ENCODE assay signal across 8 cellular contexts in the genomic region with DNA sequence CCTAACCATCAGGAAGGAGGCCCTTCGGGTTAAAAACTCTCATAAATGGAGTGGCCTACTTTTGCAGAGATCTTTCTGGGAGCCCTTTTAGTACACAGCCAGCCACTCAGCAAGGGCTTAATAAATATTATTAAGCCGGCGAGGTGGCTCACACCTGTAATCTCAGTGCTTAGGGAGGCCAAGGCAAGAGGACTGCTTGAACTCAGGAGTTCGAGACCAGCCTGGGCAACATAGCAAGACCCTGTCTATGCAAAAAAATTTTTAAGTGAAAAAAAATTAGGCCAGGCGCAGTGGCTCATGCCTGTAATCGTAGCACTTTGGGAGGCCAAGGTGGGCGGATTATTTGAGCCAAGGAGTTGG. TPM values are rescaled to one million over a fixed set of nuclear protein-coding genes. Genes with fewer than 3 reads are reported as not detected.
DNase-seq lines count a peak whose midpoint lies in the region; ATAC-seq, FAIRE-seq and TF ChIP-seq lines count a peak whose summit lies in the region.

No MANE protein-coding gene starts in this region.

- peak overlapping the region; percentile 86 for H2AK9ac ChIP-seq in IMR-90 (replicated peaks; ENCODE audit: low read depth, low read length, poor library complexity)

- no TSS peak for BruUV-seq in IMR-90 (replicated peaks; lab: Mats Ljungman, UMichigan)

- 0 out of 2 replicates have a peak overlapping the region, but pooled peaks have one; percentile 60 for H3K14ac ChIP-seq in IMR-90 (replicated peaks; ENCODE audit: low read depth, low read length)

- H3K27ac ChIP-seq in A549 (peak overlapping the region; percentile 92 to 98), IMR-90 (ENCODE audit: insufficient read depth, low read length) (peak overlapping the region; percentile 45; the same call in 1 of the 2 replicates), muscle layer of duodenum (ENCODE audit: low read length) (no peak overlapping the region), foreskin keratinocyte (no peak overlapping the region)

- no peak overlapping the region; the same call in 2 of the 3 replicates for H2BK15ac ChIP-seq in IMR-90 (ENCODE audit: low read depth, low read length)

- H4K5ac ChIP-seq in IMR-90 (ENCODE audit: low read depth, low read length): peak overlapping the region; percentile 17; the same call in 1 of the 2 replicates

- peak overlapping the region; percentile 79 for H4K91ac ChIP-seq in IMR-90 (ENCODE audit: insufficient read depth, low read depth, low read length)

- H2BK5ac ChIP-seq in IMR-90 (ENCODE audit: low read depth, low read length, poor library complexity, severe bottlenecking): peak overlapping the region; percentile 63

- peak overlapping the region; percentile 61; the same call in 1 of the 2 replicates for H2BK20ac ChIP-seq in IMR-90 (ENCODE audit: low read depth, low read length)

- ATAC-seq in A549 (peak in 1 of 2 experiments; percentile 3; a peak in 1 of 6 replicates), IMR-90 (ENCODE audit: low read depth) (no peak), foreskin keratinocyte (no peak), GM18861 (IDR thresholded peaks at IDR 0.05; ENCODE audit: unreplicated experiment) (no peak), GM18873 (IDR thresholded peaks at IDR 0.05; ENCODE audit: low FRiP score, unreplicated experiment) (no peak)

- peaks cover 5% of the 10 kb centered on the region; the same call in 1 of the 2 replicates for H4K20me1 ChIP-seq in IMR-90 (ENCODE audit: insufficient read depth, low read length)

- H3K56ac ChIP-seq in IMR-90 (ENCODE audit: extremely low read depth, insufficient read depth, low read length): peak overlapping the region; percentile 77; the same call in 1 of the 2 replicates

- intact Hi-C loops in IMR-90 (cut with micrococcal nuclease): no loop called here

- H3K23ac ChIP-seq in IMR-90 (ENCODE audit: low read depth, low read length): no peak overlapping the region

- peak overlapping the region; percentile 68; the same call in 1 of the 2 replicates for H2BK120ac ChIP-seq in IMR-90 (ENCODE audit: low read depth, low read length)

- TF ChIP-seq POLR2A in A549 (IDR thresholded peaks at IDR 0.05; ENCODE audit: low read length) (no peak), IMR-90 (IDR thresholded peaks at IDR 0.05; ENCODE audit: low read depth, low read length) (no peak)

- H3K4me1 ChIP-seq in A549 (peaks cover 43% of the 10 kb centered on the region), IMR-90 (ENCODE audit: control insufficient read depth, insufficient read depth, low read length) (peaks cover 22% of the 10 kb centered on the region), muscle layer of duodenum (ENCODE audit: control insufficient read depth in 1 of 2, insufficient read depth in 2 of 2, low read length in 2 of 2) (peaks cover 2 to 43% of the 10 kb centered on the region in 2 donors), foreskin keratinocyte (no peaks in the 10 kb centered on the region)

- TF ChIP-seq RAD21 in A549 (conservative IDR thresholded peaks at IDR 0.05 in 1 of 2, IDR thresholded peaks at IDR 0.05 in 1 of 2) (no peak), IMR-90 (IDR thresholded peaks at IDR 0.05; ENCODE audit: low read length) (no peak)

- TF ChIP-seq CTCF in A549 (IDR thresholded peaks at IDR 0.05) (0 out of 3 replicates have a peak, but pooled peaks have one; percentile 3), IMR-90 (conservative IDR thresholded peaks at IDR 0.05; ENCODE audit: low read depth, low read length) (no peak), bronchial epithelial cell (IDR thresholded peaks at IDR 0.05; ENCODE audit: insufficient read depth, low read length, severe bottlenecking) (no peak), foreskin keratinocyte (conservative IDR thresholded peaks at IDR 0.05) (no peak)

- POLR2A ChIA-PET in A549 (lab: Yijun Ruan, JAX): interaction anchor here (0.5 to 1.7 kb wide), 3 partner anchors 20 to 60 kb away, joined by 3 to 8 read pairs (median 7); no protein-coding TSS in a partner anchor
- POLR2A ChIA-PET in IMR-90 (lab: Charles Lee; ENCODE audit: unreplicated experiment): interaction anchor here (0.9 to 1.0 kb wide), 2 partner anchors 9 to 55 kb away, joined by 3 read pairs; no protein-coding TSS in a partner anchor

- H3K79me1 ChIP-seq in IMR-90 (ENCODE audit: low read depth in 1 of 2, low read length in 2 of 2): peaks cover 24 to 58% of the 10 kb centered on the region in 2 experiments

- 84% methylated on average over 7 of the region's 7 CpGs for whole genome bisulfite sequencing in A549 (ENCODE audit: missing lambda C conversion rate)
- 69% methylated on average over 2 of the region's 7 CpGs; no CpG with 5 or more reads in 1 of the 2 experiments for WGBS in IMR-90 (ENCODE audit: extremely low coverage in 2 of 2, insufficient read length in 1 of 2), 2 experiments

- H3K18ac ChIP-seq in IMR-90 (ENCODE audit: low read depth, low read length): peak overlapping the region; percentile 5; the same call in 1 of the 2 replicates

- peak overlapping the region; percentile 74 for H3K4ac ChIP-seq in IMR-90 (ENCODE audit: low read depth, low read length)

- DNase-seq in A549 (ENCODE audit: low read depth in 1 of 2, low spot score in 1 of 2) (no peak), IMR-90 (no peak), bronchial epithelial cell (ENCODE audit: low read depth) (no peak), foreskin keratinocyte (no peak), NCI-H1930 (lab: John Stamatoyannopoulos, UW) (no peak)

- CTCF ChIA-PET in A549 (lab: Yijun Ruan, JAX): interaction anchor here (0.8 to 6.4 kb wide), 6 partner anchors 9 to 261 kb away, joined by 4 to 40 read pairs (median 5); no protein-coding TSS in a partner anchor
- CTCF ChIA-PET in IMR-90 (lab: Yijun Ruan, JAX): interaction anchor here (0.7 kb wide), 1 partner anchor 72 kb away, joined by 6 read pairs; no protein-coding TSS in a partner anchor

- dilution Hi-C loops in IMR-90 (cut with HindIII; ENCODE audit: low sequenced_read_pairs, unreplicated experiment): no loop called here

- peak overlapping the region; percentile 12; the same call in 1 of the 2 replicates for H3K9ac ChIP-seq in IMR-90 (ENCODE audit: low read depth, low read length)

- in situ Hi-C loops in IMR-90 (cut with MboI; ENCODE audit: low sequenced_read_pairs): no loop called here

- no peak for TF ChIP-seq EP300 in A549 (IDR thresholded peaks at IDR 0.05)

- peak overlapping the region; percentile 77 for H2AK5ac ChIP-seq in IMR-90 (ENCODE audit: low read depth, low read length)

- FAIRE-seq in A549 (lab: Jason Lieb, UNC): no peak
- no peak for FAIRE-seq in bronchial epithelial cell (lab: Jason Lieb, UNC)

- peaks cover 16% of the 10 kb centered on the region for H3K9me1 ChIP-seq in IMR-90 (ENCODE audit: insufficient read depth, low read length)

- H2AFZ ChIP-seq in IMR-90 (replicated peaks; ENCODE audit: low read length, poor library complexity): peak overlapping the region; percentile 79

- peak overlapping the region; percentile 89 to 97 for H4K8ac ChIP-seq in IMR-90 (ENCODE audit: low read depth in 2 of 2, low read length in 2 of 2)

- H3K27me3 ChIP-seq in IMR-90 (ENCODE audit: control insufficient read depth, insufficient read depth, low read length): no peaks in the 10 kb centered on the region
- H3K27me3 ChIP-seq in bronchial epithelial cell (ENCODE audit: control insufficient read depth, insufficient read depth, low read length): no peaks in the 10 kb centered on the region
- H3K27me3 ChIP-seq in muscle layer of duodenum (ENCODE audit: low read depth, low read length): no peaks in the 10 kb centered on the region
- no peaks in the 10 kb centered on the region for H3K27me3 ChIP-seq in foreskin keratinocyte

- no peak overlapping the region; the same call in 2 of the 3 replicates for H3K4me3 ChIP-seq in A549
- H3K4me3 ChIP-seq in IMR-90 (ENCODE audit: insufficient read depth, low read depth, low read length): peak overlapping the region; percentile 12; the same call in 1 of the 2 replicates
- peak overlapping the region; percentile 80 for H3K4me3 ChIP-seq in bronchial epithelial cell (ENCODE audit: low read depth, low read length)
- peak overlapping the region; percentile 7 to 79 for H3K4me3 ChIP-seq in muscle layer of duodenum (ENCODE audit: low read depth in 1 of 2, low read length in 2 of 2)

- H3K36me3 ChIP-seq in IMR-90 (ENCODE audit: control insufficient read depth, insufficient read depth, low read length) (peaks cover 25% of the 10 kb centered on the region), bronchial epithelial cell (ENCODE audit: control insufficient read depth, insufficient read depth, low read length) (peaks cover 17% of the 10 kb centered on the region), muscle layer of duodenum (ENCODE audit: control insufficient read depth in 1 of 2, insufficient read depth in 2 of 2, low read length in 2 of 2) (peaks cover 0 to 17% of the 10 kb centered on the region in 2 donors)

- no peaks in the 10 kb centered on the region for H3K9me3 ChIP-seq in A549
- H3K9me3 ChIP-seq in IMR-90 (ENCODE audit: control insufficient read depth, insufficient read depth, low read length): no peaks in the 10 kb centered on the region
- H3K9me3 ChIP-seq in muscle layer of duodenum (ENCODE audit: control insufficient read depth in 1 of 2, low read length in 2 of 2): no peaks in the 10 kb centered on the region

- H3K4me2 ChIP-seq in A549 (peak overlapping the region; percentile 78), IMR-90 (ENCODE audit: low read depth, low read length) (peak overlapping the region; percentile 54)

RNA-seq across cellular contexts. Expression of a gene that starts 0.8 kb away (rescaled TPM):
- polyA plus RNA-seq in A549 (2011; rRNA removed): 20.5 and 35.5 TPM in 2 replicates
- polyA plus RNA-seq in A549 (2012; cell fraction: cytosol; rRNA removed): 42.9 and 53.3 TPM in 2 replicates
- 81.8 and 124 TPM in 2 replicates for polyA plus RNA-seq in A549 (2012; cell fraction: nucleus; rRNA removed)
- 63.8 to 68.0 TPM (median 66.1 TPM) in 3 replicates for polyA plus RNA-seq in A549 (2017; fragmentation: RNase III; extraction: RNeasy Plus Mini Kit Qiagen cat#74134 plus additional on column Dnase treatment)
- 45.0 and 60.0 TPM in 2 replicates for polyA minus RNA-seq in A549 (2011; rRNA and poly(A)+ RNA removed)
- total RNA-seq in IMR-90 (2012; rRNA removed): 104 and 126 TPM in 2 replicates
- 156 and 176 TPM in 2 replicates for polyA plus RNA-seq in IMR-90 (2012; rRNA removed)
- 95.0 and 131 TPM in 2 replicates for polyA plus RNA-seq in IMR-90 (2012; cell fraction: cytosol; rRNA removed)
- polyA plus RNA-seq in IMR-90 (2012; cell fraction: nucleus; rRNA removed; ENCODE audit: low replicate concordance): 95.7 and 185 TPM in 2 replicates
- total RNA-seq in bronchial epithelial cell: 10.2 and 10.8 TPM in 2 replicates
- 12.3 and 14.5 TPM in 2 replicates for total RNA-seq in foreskin keratinocyte
- 5.0 and 6.1 TPM in 2 replicates for polyA plus RNA-seq in foreskin keratinocyte

RNA-seq across cellular contexts. Expression of a gene that starts 41.3 kb away (rescaled TPM):
- 0.12 TPM in 1 of 2 replicates, not detected in the other for polyA plus RNA-seq in A549 (2011; rRNA removed)
- 0.20 TPM in 1 of 2 replicates, not detected in the other for polyA plus RNA-seq in A549 (2012; cell fraction: cytosol; rRNA removed)
- polyA plus RNA-seq in A549 (2012; cell fraction: nucleus; rRNA removed): 0.20 TPM in 1 of 2 replicates, not detected in the other
- 0.16 TPM in 1 of 3 replicates, not detected in the others for polyA plus RNA-seq in A549 (2017; fragmentation: RNase III; extraction: RNeasy Plus Mini Kit Qiagen cat#74134 plus additional on column Dnase treatment)
- not detected in 2 replicates for polyA minus RNA-seq in A549 (2011; rRNA and poly(A)+ RNA removed)
- total RNA-seq in IMR-90 (2012; rRNA removed): not detected in 2 replicates
- polyA plus RNA-seq in IMR-90 (2012; rRNA removed): not detected in 2 replicates
- 0.09 TPM in 1 of 2 replicates, not detected in the other for polyA plus RNA-seq in IMR-90 (2012; cell fraction: cytosol; rRNA removed)
- 0.34 and 0.60 TPM in 2 replicates for polyA plus RNA-seq in IMR-90 (2012; cell fraction: nucleus; rRNA removed; ENCODE audit: low replicate concordance)
- not detected in 2 replicates for total RNA-seq in bronchial epithelial cell
- not detected in 2 replicates for total RNA-seq in foreskin keratinocyte
- polyA plus RNA-seq in foreskin keratinocyte: not detected in 2 replicates

RNA-seq across cellular contexts. Expression of a gene that starts 42.6 kb away (rescaled TPM):
- 16.3 and 16.5 TPM in 2 replicates for polyA plus RNA-seq in A549 (2011; rRNA removed)
- polyA plus RNA-seq in A549 (2012; cell fraction: cytosol; rRNA removed): 26.0 and 27.2 TPM in 2 replicates
- polyA plus RNA-seq in A549 (2012; cell fraction: nucleus; rRNA removed): 20.8 and 24.2 TPM in 2 replicates
- polyA plus RNA-seq in A549 (2017; fragmentation: RNase III; extraction: RNeasy Plus Mini Kit Qiagen cat#74134 plus additional on column Dnase treatment): 21.8 to 22.2 TPM (median 22.2 TPM) in 3 replicates
- 19.3 and 22.3 TPM in 2 replicates for polyA minus RNA-seq in A549 (2011; rRNA and poly(A)+ RNA removed)
- total RNA-seq in IMR-90 (2012; rRNA removed): 68.3 and 97.5 TPM in 2 replicates
- 11.7 and 12.2 TPM in 2 replicates for polyA plus RNA-seq in IMR-90 (2012; rRNA removed)
- polyA plus RNA-seq in IMR-90 (2012; cell fraction: cytosol; rRNA removed): 12.4 and 24.6 TPM in 2 replicates
- 10.7 and 11.4 TPM in 2 replicates for polyA plus RNA-seq in IMR-90 (2012; cell fraction: nucleus; rRNA removed; ENCODE audit: low replicate concordance)
- total RNA-seq in bronchial epithelial cell: 1.6 and 1.7 TPM in 2 replicates
- total RNA-seq in foreskin keratinocyte: 29.4 and 43.8 TPM in 2 replicates
- polyA plus RNA-seq in foreskin keratinocyte: 23.0 and 27.9 TPM in 2 replicates

Comparison
In these comparisons a context has a peak if more than half of its experiments do, and no peak if none do; other contexts are left out.
1. H3K27ac ChIP-seq: peak in A549 (2 of 2) and IMR-90 (single experiment); none in muscle layer of duodenum (single experiment) and foreskin keratinocyte (single experiment).
2. RNA of a gene that starts 42.6 kb away (total RNA-seq): 68.3 to 97.5 TPM in IMR-90 and 29.4 to 43.8 TPM in foreskin keratinocyte; 1.6 to 1.7 TPM in bronchial epithelial cell; every median in the first group is over 10 times any median in the second.